Comparison of ENCODE assay signal across 1 cellular context in the genomic region with DNA sequence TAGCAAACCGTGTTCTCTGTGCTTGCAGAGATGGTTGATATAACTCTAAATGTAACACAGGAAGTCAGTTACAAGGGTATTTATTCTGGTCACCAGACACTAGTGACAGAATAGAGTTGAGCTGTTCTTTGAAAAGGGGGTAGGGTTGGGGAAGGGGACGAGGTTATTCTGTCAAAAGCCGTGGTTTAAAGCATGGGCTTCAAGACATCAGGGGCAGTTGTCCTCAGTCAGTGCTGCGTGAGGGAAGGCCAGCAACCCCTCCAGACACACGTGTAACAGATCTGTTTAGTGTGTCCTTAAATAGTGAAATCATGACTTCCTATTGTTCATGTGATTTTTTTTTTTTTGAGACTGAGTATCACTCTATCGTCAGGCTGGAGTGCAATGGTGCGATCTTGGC. TPM values are rescaled to one million over a fixed set of nuclear protein-coding genes. Genes with fewer than 3 reads are reported as not detected.
"Had no signal": no experiment of that assay in that cellular context is flagged by ENCODE, and none has a peak within 500 bp of the region (broad histone marks: within the 10 kb centered on the region; RNA-seq: fewer than 3 reads in every experiment).

No MANE protein-coding gene starts in this region.

RNA-seq across cellular contexts. Expression of gene SLC16A6, which starts 37.5 kb away (rescaled TPM):
- polyA plus RNA-seq: SK-N-SH had no signal
